27 cellular contexts compared by ENCODE assay signal in genomic region chr3:55877703-55878102, GRCh38.
DNase-seq lines count a peak whose midpoint lies in the region; ATAC-seq and TF ChIP-seq lines count a peak whose summit lies in the region.
"Had no signal": no experiment of that assay in that cellular context is flagged by ENCODE, and none has a peak within 500 bp of the region (broad histone marks: within the 10 kb centered on the region; RNA-seq: fewer than 3 reads in every experiment).

No MANE protein-coding gene starts in this region.

- POLR2A ChIA-PET in WTC11 (lab: Charles Lee), result no interaction called here

- H3K27ac Mint-ChIP-seq in WTC11, result no peak overlapping the region
- H3K27ac Mint-ChIP-seq: activated CD4-positive, alpha-beta T cell treated with anti-CD3 and anti-CD28 coated beads, Interleukin-2, amount 10 ng/mL, durations not matched to agents 7 days and 5 days; CD4-positive, alpha-beta T cell; IgD-negative memory B cell; immature natural killer cell; naive thymus-derived CD8-positive, alpha-beta T cell had no signal

- H3K9me3 ChIP-seq in BE2C (no peaks in the 10 kb centered on the region), vagina (no peaks in the 10 kb centered on the region)
- H3K9me3 ChIP-seq: body of pancreas, ovary, upper lobe of left lung had no signal

- H3K36me3 ChIP-seq in BE2C (no peaks in the 10 kb centered on the region), vagina (no peaks in the 10 kb centered on the region)
- H3K36me3 ChIP-seq: ovary, upper lobe of left lung had no signal

- DNase-seq in BE2C (no peak), HFF-Myc (ENCODE audit: extremely low read depth, low read depth) (no peak), WTC11 (ENCODE audit: low spot score) (no peak), iPS-NIHi7 (ENCODE audit: extremely low spot score) (peak; percentile 59), dermis blood vessel endothelial cell (no peak), vagina (ENCODE audit: extremely low spot score in 2 of 2) (no peak)
- no peak for DNase-seq in activated CD4-positive, alpha-beta T cell treated with anti-CD3 and anti-CD28 coated beads for 4 hours
- DNase-seq: activated CD4-positive, alpha-beta T cell treated with anti-CD3 and anti-CD28 coated beads, Interleukin-2, amount 10 ng/mL, durations not matched to agents 7 days and 5 days; activated effector memory CD4-positive, alpha-beta T cell treated with anti-CD3 and anti-CD28 coated beads, Interleukin-2, amount 50 U/mL, for 16 hours; body of pancreas; CD4-positive, alpha-beta T cell; head of caudate nucleus; immature natural killer cell; MM.1S; naive thymus-derived CD8-positive, alpha-beta T cell; NCI-H1436 treated with DMSO at 0.1 percent for 48 hours; NCI-H524; ovary; right cardiac atrium; RPMI8226; upper lobe of left lung had no signal

- H3K4me3 ChIP-seq in BE2C (ENCODE audit: low read depth, low read length), result no peak overlapping the region
- no peak overlapping the region for H3K4me3 ChIP-seq in HFF-Myc (replicated peaks; ENCODE audit: low read depth, low read length)
- no peak overlapping the region for H3K4me3 ChIP-seq in vagina
- H3K4me3 ChIP-seq: body of pancreas, GM12878, ovary, SK-N-MC, upper lobe of left lung had no signal

- no peak overlapping the region for H3K4me3 Mint-ChIP-seq in WTC11
- H3K4me3 Mint-ChIP-seq: activated CD4-positive, alpha-beta T cell treated with anti-CD3 and anti-CD28 coated beads, Interleukin-2, amount 10 ng/mL, durations not matched to agents 7 days and 5 days; CD4-positive, alpha-beta T cell; IgD-negative memory B cell; immature natural killer cell; naive thymus-derived CD8-positive, alpha-beta T cell had no signal

- TF ChIP-seq CTCF in BE2C (IDR thresholded peaks at IDR 0.05; ENCODE audit: low read depth, low read length) (0 out of 2 replicates have a peak, but pooled peaks have one; percentile 11), HFF-Myc (IDR thresholded peaks at IDR 0.05; ENCODE audit: low read depth, low read length, missing control alignments) (peak; percentile 7), WTC11 (IDR thresholded peaks at IDR 0.05) (peak; percentile 57), vagina (IDR thresholded peaks at IDR 0.05) (no peak)

- intact Hi-C loops in vagina (cut with DNase I), result no loop called here

- ATAC-seq in WTC11 (peak; percentile 86), GM18511 (IDR thresholded peaks at IDR 0.05; ENCODE audit: unreplicated experiment) (no peak)
- ATAC-seq: body of pancreas; GM12878; left lobe of liver; naive thymus-derived CD8-positive, alpha-beta T cell; right cardiac atrium had no signal

- no peaks in the 10 kb centered on the region for H3K4me1 ChIP-seq in BE2C
- no peaks in the 10 kb centered on the region for H3K4me1 ChIP-seq in vagina
- H3K4me1 ChIP-seq: body of pancreas had no signal

- no peak overlapping the region for H3K27ac ChIP-seq in vagina
- H3K27ac ChIP-seq: body of pancreas, HL-60, ovary, SK-N-MC, upper lobe of left lung had no signal

- TF ChIP-seq POLR2A in vagina (IDR thresholded peaks at IDR 0.05), result no peak

- no peaks in the 10 kb centered on the region for H3K27me3 ChIP-seq in BE2C
- no peaks in the 10 kb centered on the region for H3K27me3 ChIP-seq in vagina
- H3K27me3 ChIP-seq: body of pancreas, ovary, upper lobe of left lung had no signal

- H3K9me3 Mint-ChIP-seq in WTC11, result no peaks in the 10 kb centered on the region
- H3K9me3 Mint-ChIP-seq: CD4-positive, alpha-beta T cell; IgD-negative memory B cell had no signal

- no peaks in the 10 kb centered on the region for H3K36me3 Mint-ChIP-seq in WTC11
- H3K36me3 Mint-ChIP-seq: IgD-negative memory B cell; immature natural killer cell; naive thymus-derived CD8-positive, alpha-beta T cell had no signal

- CTCF ChIA-PET in WTC11 (lab: Charles Lee), result interaction anchor here (0.7 to 1.2 kb wide), 3 partner anchors 18 to 1048 kb away, joined by 3 to 5 read pairs (median 3); no protein-coding TSS in a partner anchor

- H3K4me1 Mint-ChIP-seq in WTC11, result peaks cover 39% of the 10 kb centered on the region
- H3K4me1 Mint-ChIP-seq: activated CD4-positive, alpha-beta T cell treated with anti-CD3 and anti-CD28 coated beads, Interleukin-2, amount 10 ng/mL, durations not matched to agents 7 days and 5 days; IgD-negative memory B cell; immature natural killer cell; naive thymus-derived CD8-positive, alpha-beta T cell had no signal

- H3K27me3 Mint-ChIP-seq in WTC11 (ENCODE audit: low read depth), result no peaks in the 10 kb centered on the region
- H3K27me3 Mint-ChIP-seq: activated CD4-positive, alpha-beta T cell treated with anti-CD3 and anti-CD28 coated beads, Interleukin-2, amount 10 ng/mL, durations not matched to agents 7 days and 5 days had no signal

TF ChIP-seq in WTC11, 78 proteins besides CTCF, POLR2A, EP300 and RAD21:
- no peak for TF ChIP-seq ZNF263 (CRISPR knock-in tag; IDR thresholded peaks at IDR 0.05; ENCODE audit: low read depth)
- TF ChIP-seq USF1 (CRISPR knock-in tag; IDR thresholded peaks at IDR 0.05), result no peak

Comparison
In these comparisons a context has a peak if more than half of its experiments do, and no peak if none do; other contexts are left out.
1. CTCF ChIP-seq: peak in BE2C (single experiment), HFF-Myc (single experiment) and WTC11 (single experiment); none in vagina (0 of 3).